In genomic region chr16:46746821-46747776, GRCh38 we compare ENCODE assay signal across 20 cellular contexts. TPM values are rescaled to one million over a fixed set of nuclear protein-coding genes. Genes with fewer than 3 reads are reported as not detected.
A peak's percentile ranks its signal among the peaks of the same experiment; 100 is the strongest.
DNase-seq lines count a peak whose midpoint lies in the region; ATAC-seq and TF ChIP-seq lines count a peak whose summit lies in the region.
"Had no signal": no experiment of that assay in that cellular context is flagged by ENCODE, and none has a peak within 500 bp of the region (broad histone marks: within the 10 kb centered on the region; RNA-seq: fewer than 3 reads in every experiment).

No MANE protein-coding gene starts in this region.

- peak overlapping the region; percentile 35 for H3K18ac ChIP-seq in H9 (ENCODE audit: insufficient read length, low read depth, low read length)

- no peak overlapping the region for H3K23ac ChIP-seq in H9 (ENCODE audit: insufficient read length, low read depth, low read length)

- 0 out of 2 replicates have a peak, but pooled peaks cover 6% of the 10 kb centered on the region for H3K4me1 ChIP-seq in H9 (ENCODE audit: insufficient read depth, low read length)
- peaks cover 24 to 57% (median 43%) of the 10 kb centered on the region in 3 donors for H3K4me1 ChIP-seq in skeletal muscle tissue (ENCODE audit: control insufficient read depth in 3 of 3, insufficient read depth in 3 of 3, low read length in 3 of 3)
- no peaks in the 10 kb centered on the region for H3K4me1 ChIP-seq in PC-3 (ENCODE audit: insufficient read depth, low read length)
- H3K4me1 ChIP-seq: right lobe of liver had no signal

- H4K20me1 ChIP-seq in H9 (ENCODE audit: control insufficient read depth, insufficient read depth, insufficient read length) (no peaks in the 10 kb centered on the region), PC-3 (ENCODE audit: low read length) (no peaks in the 10 kb centered on the region)

- peak overlapping the region; percentile 9; the same call in 1 of the 2 replicates for H3K14ac ChIP-seq in H9 (ENCODE audit: insufficient read depth, low read length)

- POLR2A ChIA-PET in WTC11 (lab: Charles Lee), result interaction anchor here (0.5 to 1.3 kb wide), 2 partner anchors 35 to 43 kb away, joined by 3 to 4 read pairs; no protein-coding TSS in a partner anchor
- POLR2A ChIA-PET in PC-3 (lab: Charles Lee; ENCODE audit: unreplicated experiment), result no interaction called here

- H2BK120ac ChIP-seq in H9 (ENCODE audit: low read depth, low read length, poor library complexity, severe bottlenecking), result no peak overlapping the region

- H3K4me3 ChIP-seq in skeletal muscle tissue (ENCODE audit: low read length in 3 of 3), result peak overlapping the region in 2 of 3 donors; percentile 37 to 52
- no peak overlapping the region for H3K4me3 ChIP-seq in PC-3 (ENCODE audit: low read length)
- H3K4me3 ChIP-seq: right lobe of liver, testis had no signal

- ATAC-seq in WTC11 (no peak; the same call in 1 of the 2 replicates), GM19395 (IDR thresholded peaks at IDR 0.05; ENCODE audit: unreplicated experiment) (no peak), GM19463 (IDR thresholded peaks at IDR 0.05; ENCODE audit: unreplicated experiment) (no peak), PC-3 (no peak)
- ATAC-seq: activated CD4-positive, alpha-beta T cell treated with anti-CD3 and anti-CD28 coated beads for 36 hours had no signal

- H3K4me2 ChIP-seq in H9 (ENCODE audit: insufficient read depth, insufficient read length, low read length) (no peak overlapping the region), PC-3 (ENCODE audit: low read length) (no peak overlapping the region)

- H3K36me3 ChIP-seq in skeletal muscle tissue (ENCODE audit: control insufficient read depth in 3 of 3, insufficient read depth in 3 of 3, low read length in 3 of 3), result no peaks in the 10 kb centered on the region
- no peaks in the 10 kb centered on the region for H3K36me3 ChIP-seq in PC-3 (ENCODE audit: low read depth, low read length)
- H3K36me3 ChIP-seq: right lobe of liver had no signal

- H3K27me3 ChIP-seq in H9 (ENCODE audit: insufficient read depth, low read length) (no peaks in the 10 kb centered on the region), skeletal muscle tissue (ENCODE audit: control insufficient read depth in 3 of 3, insufficient read depth in 3 of 3, low read length in 3 of 3) (no peaks in the 10 kb centered on the region), PC-3 (ENCODE audit: low read length) (no peaks in the 10 kb centered on the region)
- H3K27me3 ChIP-seq: right lobe of liver, testis had no signal

- H3F3A ChIP-seq in PC-3 (ENCODE audit: low read length, unreplicated experiment), result no peaks in the 10 kb centered on the region

- H2BK12ac ChIP-seq in H9 (ENCODE audit: insufficient read length, low read depth, low read length), result no peak overlapping the region

- H3K4ac ChIP-seq in H9 (ENCODE audit: low read depth, low read length), result no peak overlapping the region; the same call in 1 of the 2 replicates

- H2BK5ac ChIP-seq in H9 (ENCODE audit: insufficient read length, low read length), result no peak overlapping the region

- H3K4me3 Mint-ChIP-seq in H9 (no peak overlapping the region), WTC11 (no peak overlapping the region)
- H3K4me3 Mint-ChIP-seq: activated CD4-positive, alpha-beta T cell treated with anti-CD3 and anti-CD28 coated beads for 36 hours; nephron had no signal

- WGBS in H9 (ENCODE audit: extremely low coverage, insufficient read length, low lambda C conversion rate), result no CpG with 5 or more reads among the region's 15 CpGs

- no peak overlapping the region for H3T11ph ChIP-seq in H9 (ENCODE audit: low read length)

- peak overlapping the region in 2 of 3 experiments; percentile 40 to 64; a peak in 2 of 7 replicates for H3K27ac Mint-ChIP-seq in H9
- H3K27ac Mint-ChIP-seq in WTC11, result no peak overlapping the region
- H3K27ac Mint-ChIP-seq: activated CD4-positive, alpha-beta T cell treated with anti-CD3 and anti-CD28 coated beads for 36 hours; nephron had no signal

- H2AFZ ChIP-seq in H9 (ENCODE audit: low read length), result no peak overlapping the region
- no peak overlapping the region for H2AFZ ChIP-seq in PC-3 (ENCODE audit: low read length)

- H3K36me3 Mint-ChIP-seq in H9 (ENCODE audit: insufficient read depth in 1 of 3, low read depth in 3 of 3), result no peaks in the 10 kb centered on the region
- H3K36me3 Mint-ChIP-seq in WTC11, result no peaks in the 10 kb centered on the region

- BruUV-seq in PC-3 (replicated peaks; lab: Mats Ljungman, UMichigan), result no TSS peak

- DNase-seq in H9 (peak; percentile 39), WTC11 (ENCODE audit: low spot score) (no peak), islet precursor cell (peak; percentile 98), SHP77 (lab: John Stamatoyannopoulos, UW) (no peak), PC-3 (no peak)
- DNase-seq: activated CD4-positive, alpha-beta T cell treated with anti-CD3 and anti-CD28 coated beads for 36 hours; activated gamma-delta T cell treated with Interleukin-2 at 50 U/mL for 16 hours; C1 segment of cervical spinal cord; foreskin fibroblast; NCI-H1436; NCI-H2227 treated with DMSO at 0.1 percent for 48 hours; right lobe of liver; stimulated activated CD4-positive, alpha-beta T cell treated with anti-CD3 and anti-CD28 coated beads, Interleukin-4, amount 100 ng/mL, for 24 hours; stimulated activated CD8-positive, alpha-beta memory T cell treated with anti-CD3 and anti-CD28 coated beads, Interleukin-4, amount 100 ng/mL, for 48 hours; T1000 had no signal

- TF ChIP-seq CTCF in H9 (conservative IDR thresholded peaks at IDR 0.05) (no peak), WTC11 (IDR thresholded peaks at IDR 0.05) (no peak), PC-3 (conservative IDR thresholded peaks at IDR 0.05; ENCODE audit: low read depth, low read length) (no peak)

- no peaks in the 10 kb centered on the region for H3K9me2 ChIP-seq in PC-3 (replicated peaks; ENCODE audit: low read length)

- H3K9me3 Mint-ChIP-seq in H9, result no peaks in the 10 kb centered on the region
- H3K9me3 Mint-ChIP-seq in WTC11, result no peaks in the 10 kb centered on the region
- H3K9me3 Mint-ChIP-seq: nephron had no signal

- no peak overlapping the region for H2AK5ac ChIP-seq in H9 (ENCODE audit: insufficient read length, low read length)

- H3K27me3 Mint-ChIP-seq in H9 (ENCODE audit: low read depth) (no peaks in the 10 kb centered on the region), WTC11 (ENCODE audit: low read depth) (no peaks in the 10 kb centered on the region)
- H3K27me3 Mint-ChIP-seq: activated CD4-positive, alpha-beta T cell treated with anti-CD3 and anti-CD28 coated beads for 36 hours had no signal

- no peaks in the 10 kb centered on the region for H3K9me3 ChIP-seq in H9 (ENCODE audit: control insufficient read depth, low read depth, low read length)
- H3K9me3 ChIP-seq in skeletal muscle tissue (ENCODE audit: control insufficient read depth in 3 of 3, low read length in 3 of 3), result no peaks in the 10 kb centered on the region
- H3K9me3 ChIP-seq in PC-3 (ENCODE audit: low read length), result no peaks in the 10 kb centered on the region
- H3K9me3 ChIP-seq: right lobe of liver, testis had no signal

- intact Hi-C loops in PC-3 (cut with micrococcal nuclease), result no loop called here

- H3K79me1 ChIP-seq in H9 (ENCODE audit: insufficient read depth, low read depth, low read length, poor library complexity, severe bottlenecking), result no peaks in the 10 kb centered on the region

- H4K5ac ChIP-seq in H9 (ENCODE audit: insufficient read length, low read depth, low read length), result no peak overlapping the region

- no peak overlapping the region for H3K56ac ChIP-seq in H9 (ENCODE audit: insufficient read length, low read depth, low read length)

- no peaks in the 10 kb centered on the region for H3K23me2 ChIP-seq in H9 (ENCODE audit: insufficient read length, low read depth, low read length, poor library complexity, severe bottlenecking)

- H2BK15ac ChIP-seq in H9 (ENCODE audit: low read depth, low read length), result no peak overlapping the region

- H4K8ac ChIP-seq in H9 (replicated peaks; ENCODE audit: insufficient read length, low read depth, low read length), result no peak overlapping the region

- CTCF ChIA-PET in WTC11 (lab: Charles Lee) (interaction anchor here (1.1 to 1.9 kb wide), 4 partner anchors 16 to 161 kb away, joined by 3 to 6 read pairs (median 4); no protein-coding TSS in a partner anchor), PC-3 (lab: Charles Lee) (interaction anchor here (0.6 kb wide), 1 partner anchor 152 kb away, joined by 3 read pairs; no protein-coding TSS in a partner anchor)

- H4K91ac ChIP-seq in H9 (ENCODE audit: insufficient read length, low read depth, low read length), result peak overlapping the region; percentile 47

- no peak overlapping the region for H2BK20ac ChIP-seq in H9 (ENCODE audit: low read depth, low read length, poor library complexity, severe bottlenecking)

- H3K9ac ChIP-seq in H9 (ENCODE audit: extremely low read depth, insufficient read length, low read length) (no peak overlapping the region), skeletal muscle tissue (ENCODE audit: low read depth in 1 of 3, low read length in 3 of 3) (peak overlapping the region; percentile 61 to 76 (median 76)), PC-3 (ENCODE audit: low read length) (no peak overlapping the region)

- H3K4me1 Mint-ChIP-seq in H9 (peaks cover 36 to 43% of the 10 kb centered on the region in 2 experiments), WTC11 (peaks cover 32% of the 10 kb centered on the region)

- H3K79me2 ChIP-seq in H9 (ENCODE audit: insufficient read depth, low read length) (no peaks in the 10 kb centered on the region), PC-3 (ENCODE audit: low read length) (no peaks in the 10 kb centered on the region)

- no peak overlapping the region for H3K27ac ChIP-seq in H9 (ENCODE audit: insufficient read length, low read depth, low read length)
- H3K27ac ChIP-seq in skeletal muscle tissue (ENCODE audit: low read depth, low read length), result peak overlapping the region; percentile 91
- no peak overlapping the region for H3K27ac ChIP-seq in PC-3 (ENCODE audit: low read length)
- H3K27ac ChIP-seq: right lobe of liver, testis had no signal

TF ChIP-seq in WTC11, 78 proteins besides CTCF, POLR2A, EP300 and RAD21 (continues in another document):
- no peak for TF ChIP-seq FOXK1 (CRISPR knock-in tag; IDR thresholded peaks at IDR 0.05)
- TF ChIP-seq SOX15 (CRISPR knock-in tag; IDR thresholded peaks at IDR 0.05), result no peak
- 0 out of 2 replicates have a peak, but pooled peaks have one; percentile 32 for TF ChIP-seq GABPB1 (CRISPR knock-in tag; IDR thresholded peaks at IDR 0.05)
- no peak for TF ChIP-seq ATF3 (CRISPR knock-in tag; conservative IDR thresholded peaks at IDR 0.05)

RNA-seq across cellular contexts. Expression of gene MYLK3, which starts 1.0 kb away (rescaled TPM):
- 0.39 and 0.90 TPM in 2 replicates for total RNA-seq in H9 (2021)
- total RNA-seq in WTC11 (2021), result 0.30 to 0.79 TPM (median 0.41 TPM) in 3 replicates
- 13.6 TPM for total RNA-seq in skeletal muscle tissue
- total RNA-seq in PC-3 (2014; rRNA removed), result under 0.01 TPM in 1 of 2 replicates, not detected in the other

RNA-seq across cellular contexts. Expression of gene ORC6, which starts 57.6 kb away (rescaled TPM):
- total RNA-seq in H9 (2021) (85.1 and 95.0 TPM in 2 replicates), WTC11 (2021) (71.8 to 76.1 TPM (median 71.9 TPM) in 3 replicates), skeletal muscle tissue (3.1 TPM), PC-3 (2014; rRNA removed) (27.7 and 29.9 TPM in 2 replicates)

RNA-seq across cellular contexts. Expression of gene VPS35, which starts 58.1 kb away (rescaled TPM):
- total RNA-seq in H9 (2021), result 66.9 and 70.4 TPM in 2 replicates
- 59.2 to 72.1 TPM (median 62.1 TPM) in 3 replicates for total RNA-seq in WTC11 (2021)
- 107 TPM for total RNA-seq in skeletal muscle tissue
- total RNA-seq in PC-3 (2014; rRNA removed), result 35.9 and 39.3 TPM in 2 replicates

Comparison
In these comparisons a context has a peak if more than half of its experiments do, and no peak if none do; other contexts are left out.
1. DNase-seq: peak in H9 (single experiment) and islet precursor cell (single experiment); none in WTC11 (single experiment), SHP77 (0 of 2) and PC-3 (single experiment).
2. H3K9ac ChIP-seq: peak in skeletal muscle tissue (3 of 3); none in H9 (single experiment) and PC-3 (single experiment).